8 cellular contexts compared by ENCODE assay signal in the genomic region with DNA sequence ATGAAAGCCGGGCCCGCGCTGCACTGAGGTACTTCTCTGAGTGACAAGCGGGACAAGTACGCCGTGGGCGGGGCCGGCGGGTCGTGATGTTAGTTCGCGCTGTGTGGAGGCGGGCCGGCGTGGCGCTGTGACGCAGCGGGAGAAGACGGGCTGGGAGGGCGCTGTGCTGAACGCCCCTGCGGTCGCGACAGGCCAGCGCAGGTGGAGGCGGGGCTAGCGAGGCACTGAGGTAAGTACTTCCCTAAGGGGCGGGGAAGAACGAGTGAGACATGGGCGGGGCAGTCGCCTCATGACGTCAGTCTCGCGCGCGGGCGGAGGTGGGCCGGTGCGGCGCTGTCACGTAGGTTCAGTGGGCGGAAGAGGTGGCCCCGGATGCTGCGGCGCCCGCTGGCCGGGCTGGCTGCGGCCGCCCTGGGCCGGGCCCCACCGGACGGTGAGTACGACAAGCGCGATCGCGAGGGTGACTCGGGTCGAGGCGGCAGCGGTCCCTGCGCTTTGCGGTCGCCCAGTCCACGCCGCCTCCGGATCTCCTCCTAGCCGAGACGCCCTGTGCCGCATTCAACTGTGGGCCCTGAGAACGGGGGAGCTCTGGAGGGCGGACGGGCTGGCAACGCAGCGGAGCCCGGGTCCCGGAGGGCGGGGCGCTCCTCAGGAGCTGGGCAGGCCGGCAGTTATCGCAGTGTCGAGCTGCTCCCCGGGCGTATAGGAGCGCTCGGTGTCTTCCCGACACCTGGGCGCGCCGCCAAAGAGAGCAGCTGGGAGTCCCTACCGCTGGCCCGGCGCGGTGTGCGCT. TPM values are rescaled to one million over a fixed set of nuclear protein-coding genes. Genes with fewer than 3 reads are reported as not detected.
A peak's percentile ranks its signal among the peaks of the same experiment; 100 is the strongest.
DNase-seq lines count a peak whose midpoint lies in the region; ATAC-seq, FAIRE-seq and TF ChIP-seq lines count a peak whose summit lies in the region.

GUK1 (plus strand) TSS at position 349 of the 793 bp plus-strand sequence; CDS start at position 373, 24 bp downstream.

- ATAC-seq in GM21515 (IDR thresholded peaks at IDR 0.05; ENCODE audit: unreplicated experiment): peak; percentile 92

- H3K9me3 ChIP-seq in OCI-LY1 (ENCODE audit: low read length) (no peaks in the 10 kb centered on the region), mesodermal cell (ENCODE audit: control insufficient read depth, low read length) (no peaks in the 10 kb centered on the region)

- H3K9me2 ChIP-seq in OCI-LY1 (ENCODE audit: low read depth, low read length): no peaks in the 10 kb centered on the region

- peak within 1 kb of the TSS; percentile 80 for H3K4me3 ChIP-seq in OCI-LY1 (ENCODE audit: low read depth, low read length, poor library complexity, severe bottlenecking)
- H3K4me3 ChIP-seq in mesodermal cell (ENCODE audit: extremely low read depth, insufficient read depth, low read length, poor library complexity, severe bottlenecking): peak within 1 kb of the TSS; percentile 95

- WGBS in mesodermal cell (ENCODE audit: insufficient coverage in 2 of 2), 2 experiments: 0% methylated on average over 76 to 94 of the region's 95 CpGs

- TF ChIP-seq CTCF in D721Med (IDR thresholded peaks at IDR 0.05; ENCODE audit: insufficient read depth, missing control alignments) (peak; percentile 35), OCI-LY1 (IDR thresholded peaks at IDR 0.05; ENCODE audit: low read length) (no peak)

- FAIRE-seq in D721Med (lab: Jason Lieb, UNC) (no peak), endometrium (lab: Jason Lieb, UNC) (peak; percentile 96)

- no peak within 1 kb of the TSS for H2AFZ ChIP-seq in OCI-LY1 (ENCODE audit: low read length)

- peak within 1 kb of the TSS; percentile 75 for H3K9ac ChIP-seq in OCI-LY1 (ENCODE audit: low read length)

- H4K20me1 ChIP-seq in OCI-LY1 (ENCODE audit: insufficient read depth, low read length): no peaks in the 10 kb centered on the region

- H3K79me2 ChIP-seq in OCI-LY1 (ENCODE audit: insufficient read depth, low read length): peaks cover 27% of the 10 kb centered on the region; the same call in 1 of the 2 replicates

- peak within 1 kb of the TSS; percentile 95 for H3K4me2 ChIP-seq in OCI-LY1 (ENCODE audit: low read length)

- H3K4me1 ChIP-seq in OCI-LY1 (ENCODE audit: insufficient read depth, low read length, severe bottlenecking) (peaks cover 51% of the 10 kb centered on the region), mesodermal cell (ENCODE audit: control insufficient read depth, insufficient read depth, low read length, poor library complexity, severe bottlenecking) (peaks cover 4% of the 10 kb centered on the region)

- DNase-seq in D721Med (ENCODE audit: insufficient read length, low spot score): peak; percentile 98
- DNase-seq in HuH-7 (ENCODE audit: low spot score): peak; percentile 97
- peak; percentile 100 for DNase-seq in activated CD8-positive, alpha-beta memory T cell treated with anti-CD3 and anti-CD28 coated beads, Interleukin-2, amount 50 U/mL, for 4 hours
- DNase-seq in stimulated activated CD8-positive, alpha-beta memory T cell treated with anti-CD3 and anti-CD28 coated beads, Interleukin-15, amount 100 ng/mL, for 4 hours (ENCODE audit: low read depth in 2 of 2): peak; percentile 100

- H3K27ac ChIP-seq in OCI-LY1 (ENCODE audit: low read depth, low read length, poor library complexity, severe bottlenecking) (peak within 1 kb of the TSS; percentile 78), mesodermal cell (ENCODE audit: low read depth, low read length, severe bottlenecking) (peak within 1 kb of the TSS; percentile 92)

- no peaks in the 10 kb centered on the region for H3K27me3 ChIP-seq in OCI-LY1 (ENCODE audit: insufficient read depth, low read length)

- H3K36me3 ChIP-seq in OCI-LY1 (ENCODE audit: insufficient read depth, low read length) (no peaks in the 10 kb centered on the region), mesodermal cell (ENCODE audit: control insufficient read depth, insufficient read depth, low read length) (peaks cover 10% of the 10 kb centered on the region)

- H3F3A ChIP-seq in OCI-LY1 (ENCODE audit: insufficient read depth, low read length): no peaks in the 10 kb centered on the region

RNA-seq across cellular contexts. Expression of gene GUK1, which starts in this region (rescaled TPM):
- 181 TPM for polyA plus RNA-seq in mesodermal cell (2013, experiment 1 of 2)
- 154 TPM for polyA plus RNA-seq in mesodermal cell (2013, experiment 2 of 2)

Comparison
In these comparisons a context has a peak if more than half of its experiments do, and no peak if none do; other contexts are left out.
1. Peak in every context shown above with its lines: DNase-seq, ATAC-seq, H3K4me3 ChIP-seq and H3K27ac ChIP-seq.